ENCODE assay signal across 21 cellular contexts in genomic region chr15:92448370-92448769, GRCh38. TPM values are rescaled to one million over a fixed set of nuclear protein-coding genes. Genes with fewer than 3 reads are reported as not detected.
"Had no signal": no experiment of that assay in that cellular context is flagged by ENCODE, and none has a peak within 500 bp of the region (broad histone marks: within the 10 kb centered on the region; RNA-seq: fewer than 3 reads in every experiment).

No MANE protein-coding gene starts in this region.

- DNase-seq: dermis blood vessel endothelial cell; effector memory CD4-positive, alpha-beta T cell; foreskin keratinocyte; heart left ventricle; hippocampal formation; left cardiac atrium; left lung; mesenchymal stem cell; mucosa of descending colon; naive thymus-derived CD8-positive, alpha-beta T cell; nephron progenitor cell; nucleus accumbens; right cardiac atrium; sigmoid colon; spleen; stimulated activated naive B cell treated with anti-CD40 and anti-IgM and Interleukin-4, amounts not matched to agents 10 μg/mL and 1 μg/mL and 100 μg/mL, for 72 hours; upper lobe of left lung had no signal

RNA-seq across cellular contexts. Expression of gene ST8SIA2, which starts 54.7 kb away (rescaled TPM):
- total RNA-seq: gastroesophageal sphincter; naive thymus-derived CD8-positive, alpha-beta T cell; spleen; thoracic aorta; tibial nerve had no signal
- polyA plus RNA-seq: fibroblast of lung; naive thymus-derived CD8-positive, alpha-beta T cell; spleen had no signal
